13 cellular contexts compared by ENCODE assay signal in the genomic region with DNA sequence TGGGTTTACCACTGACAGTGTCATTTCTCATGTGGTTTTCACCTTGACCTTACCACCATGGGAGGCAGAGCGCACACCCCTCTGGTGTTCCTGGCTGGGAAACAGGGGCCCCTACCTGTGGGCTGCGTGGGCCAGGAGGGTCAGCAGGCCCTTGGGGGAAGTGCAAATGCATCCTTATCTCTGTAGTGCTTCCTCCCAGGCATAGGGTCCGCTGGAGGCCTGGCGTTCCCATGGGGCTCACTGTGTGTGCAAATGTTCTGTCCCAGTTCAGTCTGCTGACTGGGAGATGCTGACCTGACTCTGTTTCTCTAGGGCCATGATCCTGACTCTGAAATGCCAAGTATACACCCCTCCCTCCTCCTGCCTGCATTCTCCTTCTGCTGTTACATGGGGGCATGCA.
"Had no signal": no experiment of that assay in that cellular context is flagged by ENCODE, and none has a peak within 500 bp of the region (broad histone marks: within the 10 kb centered on the region; RNA-seq: fewer than 3 reads in every experiment).

No MANE protein-coding gene starts in this region.

- H3K9me3 Mint-ChIP-seq: activated B cell treated with CpG ODN at 0.5 μM for 24 hours; endodermal cell; stimulated activated memory B cell treated with anti-CD40 and anti-IgM and Interleukin-4, amounts not matched to agents 10 μg/mL and 1 μg/mL and 100 μg/mL, for 72 hours; T-helper 1 cell treated with Interleukin-12 subunit alpha and Interleukin-12 subunit beta and Interleukin-4 antibody, amounts not matched to agents 30 μg/mL and 1 μg/mL, for 36 hours had no signal

- ATAC-seq: heart right ventricle; left cardiac atrium; lower lobe of right lung; stimulated activated memory B cell treated with anti-CD40 and anti-IgM and Interleukin-4, amounts not matched to agents 10 μg/mL and 1 μg/mL and 100 μg/mL, for 72 hours had no signal

- H3K27ac Mint-ChIP-seq: activated B cell treated with CpG ODN at 0.5 μM for 24 hours; endodermal cell; stimulated activated memory B cell treated with anti-CD40 and anti-IgM and Interleukin-4, amounts not matched to agents 10 μg/mL and 1 μg/mL and 100 μg/mL, for 72 hours; T-helper 1 cell treated with Interleukin-12 subunit alpha and Interleukin-12 subunit beta and Interleukin-4 antibody, amounts not matched to agents 30 μg/mL and 1 μg/mL, for 36 hours had no signal

- DNase-seq: activated B cell treated with CpG ODN at 0.5 μM for 24 hours; activated CD4-positive, alpha-beta T cell treated with anti-CD3 and anti-CD28 coated beads for 48 hours; brain microvascular endothelial cell; endodermal cell; heart right ventricle; left cardiac atrium; lower lobe of right lung; retina; stimulated activated CD4-positive, alpha-beta T cell treated with anti-CD3 and anti-CD28 coated beads, Interleukin-12 subunit alpha, Interleukin-12 subunit beta, amount 100 ng/mL, for 4 hours; uterus had no signal

- H3K27ac ChIP-seq: brain microvascular endothelial cell, heart right ventricle, lower lobe of right lung, uterus had no signal

- H3K36me3 Mint-ChIP-seq: stimulated activated memory B cell treated with anti-CD40 and anti-IgM and Interleukin-4, amounts not matched to agents 10 μg/mL and 1 μg/mL and 100 μg/mL, for 72 hours had no signal

- H3K36me3 ChIP-seq: brain microvascular endothelial cell, heart right ventricle, lower lobe of right lung, uterus had no signal

- H3K9me3 ChIP-seq: heart right ventricle, lower lobe of right lung, uterus had no signal

- H3K27me3 Mint-ChIP-seq: activated B cell treated with CpG ODN at 0.5 μM for 24 hours; activated naive CD8-positive, alpha-beta T cell; stimulated activated memory B cell treated with anti-CD40 and anti-IgM and Interleukin-4, amounts not matched to agents 10 μg/mL and 1 μg/mL and 100 μg/mL, for 72 hours had no signal

- H3K4me3 ChIP-seq: heart right ventricle, lower lobe of right lung, uterus had no signal

- H3K4me1 ChIP-seq: uterus had no signal

- H3K4me3 Mint-ChIP-seq: activated B cell treated with CpG ODN at 0.5 μM for 24 hours; activated naive CD8-positive, alpha-beta T cell; endodermal cell; stimulated activated memory B cell treated with anti-CD40 and anti-IgM and Interleukin-4, amounts not matched to agents 10 μg/mL and 1 μg/mL and 100 μg/mL, for 72 hours; T-helper 1 cell treated with Interleukin-12 subunit alpha and Interleukin-12 subunit beta and Interleukin-4 antibody, amounts not matched to agents 30 μg/mL and 1 μg/mL, for 36 hours had no signal
